Comparison of ENCODE assay signal across 16 cellular contexts in genomic region chr13:84524586-84524985, GRCh38.
A peak's percentile ranks its signal among the peaks of the same experiment; 100 is the strongest.
DNase-seq lines count a peak whose midpoint lies in the region; ATAC-seq and TF ChIP-seq lines count a peak whose summit lies in the region.
"Had no signal": no experiment of that assay in that cellular context is flagged by ENCODE, and none has a peak within 500 bp of the region (broad histone marks: within the 10 kb centered on the region; RNA-seq: fewer than 3 reads in every experiment).

No MANE protein-coding gene starts in this region.

- H3K9me3 ChIP-seq in breast epithelium, result no peaks in the 10 kb centered on the region

- H3K27ac ChIP-seq in breast epithelium, result no peak overlapping the region
- H3K27ac ChIP-seq in foreskin keratinocyte, result no peak overlapping the region
- H3K27ac ChIP-seq: GM23248 had no signal

- no peak overlapping the region for H3K4me3 ChIP-seq in breast epithelium
- H3K4me3 ChIP-seq: GM12878, GM23248 had no signal

- H3K4me1 ChIP-seq in breast epithelium (no peaks in the 10 kb centered on the region), foreskin keratinocyte (no peaks in the 10 kb centered on the region)

- H3K27me3 ChIP-seq in breast epithelium, result no peaks in the 10 kb centered on the region
- no peaks in the 10 kb centered on the region for H3K27me3 ChIP-seq in foreskin keratinocyte

- no peaks in the 10 kb centered on the region for H3K36me3 ChIP-seq in breast epithelium

- in situ Hi-C loops in SK-MEL-5 (cut with HindIII; ENCODE audit: low pct_unique_long_range_greater_than_20kb, low sequenced_read_pairs), result no loop called here

- DNase-seq in SK-MEL-5 (ENCODE audit: low read depth, low spot score), result peak; percentile 68
- peak; percentile 24 for DNase-seq in medulla oblongata (ENCODE audit: extremely low spot score)
- peak; percentile 18 for DNase-seq in superior temporal gyrus (ENCODE audit: extremely low spot score)
- no peak for DNase-seq in breast epithelium (ENCODE audit: low spot score in 2 of 2)
- no peak for DNase-seq in foreskin keratinocyte
- DNase-seq: C1 segment of cervical spinal cord; CD4-positive, alpha-beta memory T cell; DMS 273 treated with DMSO at 0.1 percent for 48 hours; DMS79; EL; GDM1; GM23248; H9 had no signal

- intact Hi-C loops in breast epithelium (cut with DNase I; ENCODE audit: low total_unique reads), result no loop called here

- ATAC-seq in foreskin keratinocyte (no peak), HG03095 (IDR thresholded peaks at IDR 0.05; ENCODE audit: unreplicated experiment) (no peak)
- ATAC-seq: GM12878, HCT116 had no signal

- no peak for TF ChIP-seq CTCF in breast epithelium (IDR thresholded peaks at IDR 0.05)
- no peak for TF ChIP-seq CTCF in foreskin keratinocyte (conservative IDR thresholded peaks at IDR 0.05)

- no peak for TF ChIP-seq POLR2A in breast epithelium (IDR thresholded peaks at IDR 0.05)

Comparison
In these comparisons a context has a peak if more than half of its experiments do, and no peak if none do; other contexts are left out.
1. DNase-seq: peak in SK-MEL-5 (single experiment), medulla oblongata (single experiment) and superior temporal gyrus (single experiment); none in breast epithelium (0 of 2) and foreskin keratinocyte (0 of 2).